Comparison of ENCODE assay signal across 8 cellular contexts in the genomic region with DNA sequence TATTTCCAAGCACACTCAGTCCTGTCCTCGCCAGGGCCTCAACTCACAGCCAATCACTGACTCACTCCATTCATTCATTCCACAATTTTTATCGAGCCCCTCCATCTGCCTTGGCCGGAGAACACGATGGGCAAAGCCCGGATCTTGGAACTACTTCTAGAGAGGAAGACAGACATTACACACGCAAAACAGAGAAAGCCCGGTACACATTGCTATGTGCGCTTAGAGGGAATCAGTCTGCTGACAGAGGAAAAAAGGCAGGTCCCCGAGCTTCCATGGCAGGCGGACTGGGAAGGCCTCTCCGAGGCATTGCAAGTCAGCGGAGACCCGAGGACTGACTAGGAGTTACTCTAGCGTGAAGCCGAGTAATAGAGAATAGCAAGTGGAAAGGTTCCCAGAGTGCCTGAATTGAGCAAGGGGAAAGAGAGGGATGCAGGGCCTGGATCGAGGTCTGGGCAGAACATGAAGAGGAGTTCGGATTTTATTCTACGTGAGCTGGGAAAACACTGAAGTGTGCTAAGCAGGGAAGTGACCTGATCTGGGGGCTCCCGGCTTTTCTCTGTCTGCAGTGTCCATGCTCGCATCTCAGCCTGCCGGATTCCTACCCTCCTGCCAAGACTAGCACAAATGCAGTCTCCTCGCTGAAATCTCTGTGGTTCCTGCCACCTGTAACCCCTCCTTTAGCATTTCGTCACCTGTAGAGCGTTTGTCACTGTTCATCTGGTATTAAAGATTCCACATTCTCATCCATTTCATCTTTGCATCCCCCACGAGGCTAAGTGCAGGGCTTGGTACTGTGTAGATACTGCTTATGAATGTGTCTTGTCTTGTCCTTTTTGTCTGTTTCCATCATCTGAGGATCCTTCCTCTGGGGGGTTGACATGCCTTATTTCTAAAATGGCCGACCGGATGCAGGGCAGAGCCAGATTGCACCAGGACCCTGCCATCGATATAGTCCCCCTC. TPM values are rescaled to one million over a fixed set of nuclear protein-coding genes. Genes with fewer than 3 reads are reported as not detected.
DNase-seq lines count a peak whose midpoint lies in the region; ATAC-seq, FAIRE-seq and TF ChIP-seq lines count a peak whose summit lies in the region.

No MANE protein-coding gene starts in this region.

- no peak for FAIRE-seq in H54 (lab: Jason Lieb, UNC)

- H3K9me2 ChIP-seq in Karpas-422 (replicated peaks; ENCODE audit: insufficient read depth, low read length): no peaks in the 10 kb centered on the region

- no peaks in the 10 kb centered on the region for H3K79me2 ChIP-seq in Karpas-422 (ENCODE audit: low read length)

- no peaks in the 10 kb centered on the region for H3K9me3 ChIP-seq in ES-I3 (ENCODE audit: control insufficient read depth, insufficient read depth, low read length)
- H3K9me3 ChIP-seq in Karpas-422 (ENCODE audit: low read length): no peaks in the 10 kb centered on the region
- no peaks in the 10 kb centered on the region for H3K9me3 ChIP-seq in adipocyte (ENCODE audit: control insufficient read depth, low read length)
- H3K9me3 ChIP-seq in right cardiac atrium (ENCODE audit: control insufficient read depth, low read length): no peaks in the 10 kb centered on the region
- no peaks in the 10 kb centered on the region for H3K9me3 ChIP-seq in prostate gland

- H3K4me1 ChIP-seq in ES-I3 (ENCODE audit: insufficient read depth, low read length) (0 out of 2 replicates have a peak, but pooled peaks cover 3% of the 10 kb centered on the region), Karpas-422 (ENCODE audit: low read length) (peaks cover 12% of the 10 kb centered on the region), adipocyte (ENCODE audit: control insufficient read depth, insufficient read depth, low read length) (peaks cover 10% of the 10 kb centered on the region), right cardiac atrium (ENCODE audit: control insufficient read depth, insufficient read depth, low read length) (no peaks in the 10 kb centered on the region), prostate gland (replicated peaks) (no peaks in the 10 kb centered on the region)

- DNase-seq in Karpas-422 (no peak), adipocyte (ENCODE audit: low read depth) (peak; percentile 55), right cardiac atrium (no peak), prostate gland (ENCODE audit: low spot score) (no peak), NCI-H1436 treated with DMSO at 0.1 percent for 48 hours (lab: John Stamatoyannopoulos, UW) (no peak), H54 (ENCODE audit: insufficient read length, low spot score) (no peak), NCI-H187 treated with DMSO at 0.1 percent for 48 hours (lab: John Stamatoyannopoulos, UW) (no peak)

- H2AFZ ChIP-seq in Karpas-422 (ENCODE audit: low read length): peak overlapping the region; percentile 88; the same call in 1 of the 2 replicates

- H3K4me3 ChIP-seq in Karpas-422 (ENCODE audit: low read length): peak overlapping the region; percentile 81; the same call in 1 of the 2 replicates
- peak overlapping the region; percentile 92 for H3K4me3 ChIP-seq in adipocyte (ENCODE audit: low read length)
- H3K4me3 ChIP-seq in right cardiac atrium (ENCODE audit: low read length): peak overlapping the region; percentile 78
- peak overlapping the region; percentile 59 to 75 for H3K4me3 ChIP-seq in prostate gland

- peak overlapping the region; percentile 64 for H3K9ac ChIP-seq in ES-I3 (ENCODE audit: low read depth, low read length)
- H3K9ac ChIP-seq in Karpas-422 (ENCODE audit: low read length): peak overlapping the region; percentile 70
- H3K9ac ChIP-seq in adipocyte (ENCODE audit: low read length): peak overlapping the region; percentile 83

- no peaks in the 10 kb centered on the region for H3K27me3 ChIP-seq in Karpas-422 (ENCODE audit: low read length)
- no peaks in the 10 kb centered on the region for H3K27me3 ChIP-seq in adipocyte (replicated peaks; ENCODE audit: control insufficient read depth, insufficient read depth, low read length)
- H3K27me3 ChIP-seq in right cardiac atrium (ENCODE audit: control insufficient read depth, insufficient read depth): no peaks in the 10 kb centered on the region
- H3K27me3 ChIP-seq in prostate gland (replicated peaks; ENCODE audit: insufficient read depth): no peaks in the 10 kb centered on the region

- peak; percentile 36 to 53 for ATAC-seq in right cardiac atrium

- intact Hi-C loops in right cardiac atrium (cut with DNase I): loop anchor here in 2 of 4 donors (10.0 kb wide), 2 partner anchors 169 to 1189 kb away; a partner anchor contains a TSS
- intact Hi-C loops in prostate gland (cut with DNase I): no loop called here

- TF ChIP-seq POLR2A in prostate gland (IDR thresholded peaks at IDR 0.05) (no peak), H54 (IDR thresholded peaks at IDR 0.05; ENCODE audit: low read depth, low read length) (no peak)

- no peaks in the 10 kb centered on the region for H4K20me1 ChIP-seq in Karpas-422 (ENCODE audit: insufficient read depth, low read depth, low read length)

- no peaks in the 10 kb centered on the region for H3K36me3 ChIP-seq in ES-I3 (ENCODE audit: insufficient read depth, low read length)
- H3K36me3 ChIP-seq in Karpas-422 (ENCODE audit: insufficient read depth, low read length): no peaks in the 10 kb centered on the region
- no peaks in the 10 kb centered on the region for H3K36me3 ChIP-seq in adipocyte (ENCODE audit: control insufficient read depth, insufficient read depth, low read length, severe bottlenecking)
- H3K36me3 ChIP-seq in prostate gland: no peaks in the 10 kb centered on the region

- H3K4me2 ChIP-seq in Karpas-422 (ENCODE audit: low read depth, low read length, poor library complexity, severe bottlenecking): peak overlapping the region; percentile 89

- H3K27ac ChIP-seq in Karpas-422 (ENCODE audit: low read length): no peak overlapping the region
- peak overlapping the region; percentile 28 for H3K27ac ChIP-seq in right cardiac atrium (ENCODE audit: low read length)
- H3K27ac ChIP-seq in prostate gland: peak overlapping the region in 1 of 2 donors; percentile 40

- no peak for TF ChIP-seq CTCF in prostate gland (IDR thresholded peaks at IDR 0.05)

- WGBS in right cardiac atrium: 22% methylated on average over 28 of the region's 28 CpGs
- WGBS in prostate gland: 36% methylated on average over 28 of the region's 28 CpGs

RNA-seq across cellular contexts. Expression of a gene that starts 54.0 kb away (rescaled TPM):
- 0.37 and 0.72 TPM in 2 replicates for total RNA-seq in Karpas-422 (2014; rRNA removed; shearing (Covaris generic); ENCODE audit: low replicate concordance)
- total RNA-seq in right cardiac atrium (10 to 100 TPM; 17.7 to 26.8 (median 24.5) TPM), prostate gland (1 to 10 TPM; 1.4 to 3.5 TPM)
- 6.1 TPM for polyA plus RNA-seq in right cardiac atrium

Comparison
In these comparisons a context has a peak if more than half of its experiments do, and no peak if none do; other contexts are left out.
1. RNA of a gene that starts 54.0 kb away (total RNA-seq): 17.7 to 26.8 TPM in right cardiac atrium; 1.4 to 3.5 TPM in prostate gland and 0.37 to 0.72 TPM in Karpas-422; every median in the first group is over 4 times any median in the second.
2. Peak in every context shown above with its lines, with median percentiles within 50 percentile points of each other: H3K9ac ChIP-seq and H3K4me3 ChIP-seq.